ENCODE assay signal across 13 cellular contexts in genomic region chr7:105768898-105769507, GRCh38.
"Had no signal": no experiment of that assay in that cellular context is flagged by ENCODE, and none has a peak within 500 bp of the region (broad histone marks: within the 10 kb centered on the region; RNA-seq: fewer than 3 reads in every experiment).

No MANE protein-coding gene starts in this region.

- ATAC-seq: heart right ventricle, left lung had no signal

- H3K9me3 Mint-ChIP-seq: activated CD4-positive, alpha-beta T cell treated with anti-CD3 and anti-CD28 coated beads, Interleukin-2, amount 10 ng/mL, durations not matched to agents 24 days and 14 days; activated naive CD4-positive, alpha-beta T cell treated with anti-CD3 and anti-CD28 coated beads, Interleukin-2, amount 10 ng/mL, durations not matched to agents 7 days and 5 days; activated T-helper 2 cell treated with anti-CD3 and anti-CD28 coated beads, Interferon-gamma antibody, Interleukin-2, Interleukin-4, amounts not matched to agents 10 μg/mL and 5 μg/mL and 100 μg/mL, durations not matched to agents 14 hours and 24 hours and 36 hours had no signal

- H3K9me3 ChIP-seq: left lung, neutrophil, tibial artery had no signal

- H3K27ac Mint-ChIP-seq: activated CD4-positive, alpha-beta T cell treated with anti-CD3 and anti-CD28 coated beads, Interleukin-2, amount 10 ng/mL, durations not matched to agents 24 days and 14 days; activated naive CD4-positive, alpha-beta T cell treated with anti-CD3 and anti-CD28 coated beads, Interleukin-2, amount 10 ng/mL, durations not matched to agents 7 days and 5 days; activated T-helper 2 cell treated with anti-CD3 and anti-CD28 coated beads, Interferon-gamma antibody, Interleukin-2, Interleukin-4, amounts not matched to agents 10 μg/mL and 5 μg/mL and 100 μg/mL, durations not matched to agents 14 hours and 24 hours and 36 hours had no signal

- H3K36me3 Mint-ChIP-seq: activated naive CD4-positive, alpha-beta T cell treated with anti-CD3 and anti-CD28 coated beads, Interleukin-2, amount 10 ng/mL, durations not matched to agents 7 days and 5 days had no signal

- H3K27me3 ChIP-seq: heart right ventricle, left lung, neutrophil, tibial artery had no signal

- H3K36me3 ChIP-seq: heart right ventricle, left lung, neutrophil, tibial artery had no signal

- H3K4me3 Mint-ChIP-seq: activated CD4-positive, alpha-beta T cell treated with anti-CD3 and anti-CD28 coated beads, Interleukin-2, amount 10 ng/mL, durations not matched to agents 24 days and 14 days; activated naive CD4-positive, alpha-beta T cell treated with anti-CD3 and anti-CD28 coated beads, Interleukin-2, amount 10 ng/mL, durations not matched to agents 7 days and 5 days had no signal

- H3K4me3 ChIP-seq: heart right ventricle, left lung, skin epidermis, tibial artery had no signal

- DNase-seq: activated CD4-positive, alpha-beta T cell treated with anti-CD3 and anti-CD28 coated beads, Interleukin-2, amount 10 ng/mL, durations not matched to agents 24 days and 14 days; activated naive CD4-positive, alpha-beta T cell treated with anti-CD3 and anti-CD28 coated beads, Interleukin-2, amount 10 ng/mL, durations not matched to agents 7 days and 5 days; activated T-cell treated with anti-CD3 and anti-CD28 coated beads for 4 hours; cortex of kidney; effector CD8-positive, alpha-beta T cell; foreskin melanocyte; heart right ventricle; left lung; posterior cingulate gyrus; tibial artery had no signal

- H3K4me1 ChIP-seq: left lung had no signal

- H3K27ac ChIP-seq: heart right ventricle, left lung, neutrophil, skin epidermis, tibial artery had no signal
